In genomic region chr2:168457177-168457905, GRCh38 we compare ENCODE assay signal across 8 cellular contexts. TPM values are rescaled to one million over a fixed set of nuclear protein-coding genes. Genes with fewer than 3 reads are reported as not detected.
DNase-seq lines count a peak whose midpoint lies in the region; ATAC-seq and TF ChIP-seq lines count a peak whose summit lies in the region.

No MANE protein-coding gene starts in this region.

- peak overlapping the region; percentile 87 for H3K9ac ChIP-seq in adipocyte (ENCODE audit: low read length)

- peak; percentile 1 for ATAC-seq in HG03108 (IDR thresholded peaks at IDR 0.05; ENCODE audit: unreplicated experiment)
- ATAC-seq in left lung = no peak

- intact Hi-C loops in left lung (cut with DNase I) = no loop called here

- H3K36me3 ChIP-seq in adipocyte (ENCODE audit: control insufficient read depth, insufficient read depth, low read length, severe bottlenecking) (no peaks in the 10 kb centered on the region), left lung (no peaks in the 10 kb centered on the region), tibial nerve (no peaks in the 10 kb centered on the region)

- no peak for TF ChIP-seq EP300 in tibial nerve (IDR thresholded peaks at IDR 0.05)

- DNase-seq in DMS79 treated with DMSO at 0.1 percent for 48 hours (lab: John Stamatoyannopoulos, UW) (peak; percentile 45), DMS79 (lab: John Stamatoyannopoulos, UW) (no peak), adipocyte (ENCODE audit: low read depth) (peak; percentile 39), left lung (no peak), tibial nerve (ENCODE audit: low spot score in 2 of 2) (no peak), COLO829 (ENCODE audit: low spot score) (no peak), ecto neural progenitor cell (ENCODE audit: low spot score) (no peak)

- WGBS in tibial nerve, 2 donors = 32 to 33% methylated on average over 19 of the region's 19 CpGs

- no peaks in the 10 kb centered on the region for H3K9me3 ChIP-seq in adipocyte (ENCODE audit: control insufficient read depth, low read length)
- H3K9me3 ChIP-seq in left lung = no peaks in the 10 kb centered on the region
- H3K9me3 ChIP-seq in tibial nerve = peaks cover 0 to 5% (median 0%) of the 10 kb centered on the region in 4 donors

- TF ChIP-seq POLR2A in tibial nerve (IDR thresholded peaks at IDR 0.05) = no peak

- no peaks in the 10 kb centered on the region for H3K27me3 ChIP-seq in adipocyte (replicated peaks; ENCODE audit: control insufficient read depth, insufficient read depth, low read length)
- peaks cover 0 to 8% of the 10 kb centered on the region in 2 donors for H3K27me3 ChIP-seq in left lung
- H3K27me3 ChIP-seq in tibial nerve = no peaks in the 10 kb centered on the region

- H3K4me1 ChIP-seq in adipocyte (ENCODE audit: control insufficient read depth, insufficient read depth, low read length) = peaks cover 14% of the 10 kb centered on the region
- H3K4me1 ChIP-seq in left lung = peaks cover 10 to 13% of the 10 kb centered on the region in 2 donors
- peaks cover 0 to 21% (median 8%) of the 10 kb centered on the region in 4 donors for H3K4me1 ChIP-seq in tibial nerve

- H3K27ac ChIP-seq in left lung (peak overlapping the region; percentile 79 to 91), tibial nerve (peak overlapping the region in 2 of 4 donors; percentile 74 to 88)

- peak overlapping the region; percentile 85 for H3K4me3 ChIP-seq in adipocyte (ENCODE audit: low read length)
- H3K4me3 ChIP-seq in left lung = peak overlapping the region; percentile 75 to 84
- peak overlapping the region; percentile 41 to 78 (median 70) for H3K4me3 ChIP-seq in tibial nerve

- TF ChIP-seq CTCF in left lung (IDR thresholded peaks at IDR 0.05) (no peak), tibial nerve (IDR thresholded peaks at IDR 0.05) (no peak)

RNA-seq across cellular contexts. Expression of gene CERS6, which starts 1.3 kb away (rescaled TPM):
- 10 to 100 TPM; 18.8 to 24.5 TPM for total RNA-seq in left lung
- 10 to 100 TPM; 37.7 to 38.7 (median 37.8) TPM for total RNA-seq in tibial nerve

Comparison
In these comparisons a context has a peak if more than half of its experiments do, and no peak if none do; other contexts are left out.
1. DNase-seq: peak in DMS79 treated with DMSO at 0.1 percent for 48 hours (single experiment) and adipocyte (single experiment); none in DMS79 (single experiment), left lung (0 of 2), tibial nerve (0 of 2), COLO829 (single experiment) and ecto neural progenitor cell (single experiment).
2. Peak in every context shown above with its lines, with median percentiles within 50 percentile points of each other: H3K4me3 ChIP-seq.